Comparison of ENCODE assay signal across 1 cellular context in the genomic region with DNA sequence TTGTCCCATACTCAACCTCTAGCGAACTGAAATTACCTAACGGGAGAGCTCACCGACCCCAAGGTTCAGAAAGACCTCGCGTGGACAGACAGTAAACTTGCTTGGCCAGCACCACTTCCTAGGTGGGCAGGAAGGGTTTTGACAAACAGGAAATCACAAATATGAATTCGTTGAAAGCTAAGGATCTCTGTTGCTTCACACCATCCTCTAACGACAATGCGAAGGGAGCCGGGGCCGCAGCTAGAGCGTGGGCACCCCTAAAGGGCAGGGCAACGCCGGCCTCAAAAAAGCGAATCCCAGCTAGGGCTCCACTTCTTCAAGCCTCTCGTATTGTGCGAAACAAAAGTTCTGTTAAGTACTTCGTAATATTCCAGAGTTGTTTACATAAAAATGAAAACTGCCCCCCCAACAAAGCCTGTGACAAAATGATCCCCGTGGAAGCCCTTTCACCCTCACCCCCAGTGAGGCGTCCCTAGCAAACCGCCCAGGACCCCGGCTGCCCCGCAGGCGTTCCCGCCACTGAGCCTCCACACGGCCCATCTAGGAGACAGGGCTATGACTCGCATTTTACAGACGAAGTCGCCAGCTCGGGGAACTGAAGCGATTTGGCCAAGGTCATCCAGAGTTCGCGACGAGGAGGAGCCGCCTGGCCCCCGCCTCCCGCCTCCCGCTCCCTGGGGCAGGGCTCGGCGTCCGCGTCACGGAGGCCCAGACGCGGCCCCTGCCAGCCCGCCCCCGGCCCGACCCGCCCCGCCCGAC.
TF ChIP-seq lines count a peak whose summit lies in the region.

No MANE protein-coding gene starts in this region.

TF ChIP-seq in SK-N-SH, 30 proteins besides CTCF, POLR2A, EP300 and RAD21 (continued from another document):
- TF ChIP-seq, protein P1, sequence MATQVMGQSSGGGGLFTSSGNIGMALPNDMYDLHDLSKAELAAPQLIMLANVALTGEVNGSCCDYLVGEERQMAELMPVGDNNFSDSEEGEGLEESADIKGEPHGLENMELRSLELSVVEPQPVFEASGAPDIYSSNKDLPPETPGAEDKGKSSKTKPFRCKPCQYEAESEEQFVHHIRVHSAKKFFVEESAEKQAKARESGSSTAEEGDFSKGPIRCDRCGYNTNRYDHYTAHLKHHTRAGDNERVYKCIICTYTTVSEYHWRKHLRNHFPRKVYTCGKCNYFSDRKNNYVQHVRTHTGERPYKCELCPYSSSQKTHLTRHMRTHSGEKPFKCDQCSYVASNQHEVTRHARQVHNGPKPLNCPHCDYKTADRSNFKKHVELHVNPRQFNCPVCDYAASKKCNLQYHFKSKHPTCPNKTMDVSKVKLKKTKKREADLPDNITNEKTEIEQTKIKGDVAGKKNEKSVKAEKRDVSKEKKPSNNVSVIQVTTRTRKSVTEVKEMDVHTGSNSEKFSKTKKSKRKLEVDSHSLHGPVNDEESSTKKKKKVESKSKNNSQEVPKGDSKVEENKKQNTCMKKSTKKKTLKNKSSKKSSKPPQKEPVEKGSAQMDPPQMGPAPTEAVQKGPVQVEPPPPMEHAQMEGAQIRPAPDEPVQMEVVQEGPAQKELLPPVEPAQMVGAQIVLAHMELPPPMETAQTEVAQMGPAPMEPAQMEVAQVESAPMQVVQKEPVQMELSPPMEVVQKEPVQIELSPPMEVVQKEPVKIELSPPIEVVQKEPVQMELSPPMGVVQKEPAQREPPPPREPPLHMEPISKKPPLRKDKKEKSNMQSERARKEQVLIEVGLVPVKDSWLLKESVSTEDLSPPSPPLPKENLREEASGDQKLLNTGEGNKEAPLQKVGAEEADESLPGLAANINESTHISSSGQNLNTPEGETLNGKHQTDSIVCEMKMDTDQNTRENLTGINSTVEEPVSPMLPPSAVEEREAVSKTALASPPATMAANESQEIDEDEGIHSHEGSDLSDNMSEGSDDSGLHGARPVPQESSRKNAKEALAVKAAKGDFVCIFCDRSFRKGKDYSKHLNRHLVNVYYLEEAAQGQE (IDR thresholded peaks at IDR 0.05; ENCODE audit: low read depth, low read length), result no peak
